ENCODE assay signal across 29 cellular contexts in the genomic region with DNA sequence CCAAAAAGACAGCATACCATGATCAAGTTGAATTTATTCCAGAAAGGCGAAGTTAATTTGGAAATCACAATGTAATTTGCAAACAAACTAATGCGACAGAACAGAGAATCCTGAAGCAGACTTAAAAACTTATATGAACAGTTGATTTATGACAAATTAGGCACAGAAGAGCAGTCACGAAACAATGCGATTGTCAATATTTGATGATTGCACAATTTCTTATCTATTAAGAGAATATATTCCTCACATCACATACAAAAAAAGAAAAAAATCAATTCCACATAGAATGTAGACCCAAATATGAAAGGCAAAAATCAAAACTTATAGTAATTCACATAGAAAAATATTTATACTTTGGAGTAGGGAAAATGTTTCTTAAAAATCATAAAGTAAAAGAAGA.
"Had no signal": no experiment of that assay in that cellular context is flagged by ENCODE, and none has a peak within 500 bp of the region (broad histone marks: within the 10 kb centered on the region; RNA-seq: fewer than 3 reads in every experiment).

No MANE protein-coding gene starts in this region.

- H3K27me3 Mint-ChIP-seq: naive thymus-derived CD8-positive, alpha-beta T cell; stimulated activated naive CD8-positive, alpha-beta T cell treated with anti-CD3 and anti-CD28 coated beads, Interleukin-15, Interleukin-2, amounts not matched to agents 100 ng/mL and 50 ng/mL, for 24 hours had no signal

- H3K36me3 ChIP-seq: prostate gland, uterus had no signal

- H3K4me2 ChIP-seq: hepatocyte had no signal

- H3K27me3 ChIP-seq: hepatocyte, left lung, pancreas, spleen, suprapubic skin, tibial artery, upper lobe of right lung, uterus had no signal

- H3K9me3 ChIP-seq: pancreas, prostate gland had no signal

- H3K4me1 Mint-ChIP-seq: nephron; neural crest cell; stimulated activated effector memory CD8-positive, alpha-beta T cell treated with anti-CD3 and anti-CD28 coated beads, Interleukin-12 subunit alpha, Interleukin-12 subunit beta, amount 100 ng/mL, for 72 hours had no signal

- H3K4me1 ChIP-seq: left lung, lower lobe of right lung, prostate gland, spleen, suprapubic skin, tibial artery, upper lobe of right lung, uterus had no signal

- H3K27ac ChIP-seq: hepatocyte, left lung, lower lobe of right lung, pancreas, prostate gland, skin epidermis, spleen, suprapubic skin, thoracic aorta, tibial artery, upper lobe of right lung, uterus had no signal

- H2AFZ ChIP-seq: hepatocyte had no signal

- DNase-seq: left colon; left lung; lower lobe of right lung; mammary epithelial cell; mesenchymal stem cell; naive thymus-derived CD8-positive, alpha-beta T cell; nucleus accumbens; pancreas; posterior cingulate gyrus; retina; right cardiac atrium; spleen; stimulated activated CD4-positive, alpha-beta T cell treated with anti-CD3 and anti-CD28 coated beads, Interleukin-4, amount 100 ng/mL, for 24 hours; stimulated activated naive CD4-positive, alpha-beta T cell; tibial artery; trophoblast cell; upper lobe of right lung; uterus had no signal

- FAIRE-seq: keratinocyte had no signal

- H3K27ac Mint-ChIP-seq: naive thymus-derived CD8-positive, alpha-beta T cell; nephron; stimulated activated effector memory CD8-positive, alpha-beta T cell treated with anti-CD3 and anti-CD28 coated beads, Interleukin-12 subunit alpha, Interleukin-12 subunit beta, amount 100 ng/mL, for 72 hours; stimulated activated naive CD8-positive, alpha-beta T cell treated with anti-CD3 and anti-CD28 coated beads, Interleukin-15, Interleukin-2, amounts not matched to agents 100 ng/mL and 50 ng/mL, for 24 hours had no signal

- H3K4me3 ChIP-seq: hepatocyte, left lung, lower lobe of right lung, pancreas, prostate gland, skin epidermis, spleen, suprapubic skin, thoracic aorta, tibial artery, upper lobe of right lung, uterus had no signal

- ATAC-seq: left colon; left lung; lower lobe of right lung; naive thymus-derived CD8-positive, alpha-beta T cell; pancreas; right cardiac atrium; sciatic nerve; stimulated activated effector memory CD8-positive, alpha-beta T cell treated with anti-CD3 and anti-CD28 coated beads, Interleukin-12 subunit alpha, Interleukin-12 subunit beta, amount 100 ng/mL, for 72 hours; upper lobe of right lung had no signal

- H3K4me3 Mint-ChIP-seq: nephron; neural crest cell; stimulated activated effector memory CD8-positive, alpha-beta T cell treated with anti-CD3 and anti-CD28 coated beads, Interleukin-12 subunit alpha, Interleukin-12 subunit beta, amount 100 ng/mL, for 72 hours; stimulated activated naive CD8-positive, alpha-beta T cell treated with anti-CD3 and anti-CD28 coated beads, Interleukin-15, Interleukin-2, amounts not matched to agents 100 ng/mL and 50 ng/mL, for 24 hours had no signal
